ENCODE assay signal across 1 cellular context in genomic region chr15:48975713-48976419, GRCh38.
TF ChIP-seq lines count a peak whose summit lies in the region.

No MANE protein-coding gene starts in this region.

TF ChIP-seq in GM12878, 131 proteins besides CTCF, POLR2A, EP300 and RAD21 (continued from another document):
- TF ChIP-seq NKRF (conservative IDR thresholded peaks at IDR 0.05), result no peak
- TF ChIP-seq NR2C1 (IDR thresholded peaks at IDR 0.05), result no peak
- TF ChIP-seq ZBTB11 (CRISPR knock-in tag; IDR thresholded peaks at IDR 0.05), result no peak
- no peak for TF ChIP-seq ZBTB4 (CRISPR knock-in tag; IDR thresholded peaks at IDR 0.05)
- no peak for TF ChIP-seq TAF1 (IDR thresholded peaks at IDR 0.05; ENCODE audit: borderline replicate concordance, low read depth, low read length)
- no peak for TF ChIP-seq SMAD1 (IDR thresholded peaks at IDR 0.05; ENCODE audit: low read depth, partially characterized antibody)
- TF ChIP-seq TARDBP (IDR thresholded peaks at IDR 0.05; ENCODE audit: borderline replicate concordance), result no peak
- TF ChIP-seq TCF3 (IDR thresholded peaks at IDR 0.05; ENCODE audit: borderline replicate concordance, insufficient read depth, low read depth, low read length), result no peak
- TF ChIP-seq KLF5 (IDR thresholded peaks at IDR 0.05; ENCODE audit: partially characterized antibody), result peak; percentile 33
- TF ChIP-seq SKIL (IDR thresholded peaks at IDR 0.05; ENCODE audit: low read depth, poor library complexity, severe bottlenecking), result no peak
- TF ChIP-seq SMC3 (IDR thresholded peaks at IDR 0.05; ENCODE audit: borderline replicate concordance, low read length), result peak; percentile 53
- no peak for TF ChIP-seq ETV6 (conservative IDR thresholded peaks at IDR 0.05 in 1 of 2, IDR thresholded peaks at IDR 0.05 in 1 of 2; ENCODE audit: borderline replicate concordance in 1 of 2, low read depth in 1 of 2)
- peak; percentile 97 for TF ChIP-seq SMARCA5 (IDR thresholded peaks at IDR 0.05)
- no peak for TF ChIP-seq ESRRA (IDR thresholded peaks at IDR 0.05; ENCODE audit: low read length)
- TF ChIP-seq RUNX3 (IDR thresholded peaks at IDR 0.05; ENCODE audit: low read length), result peak; percentile 46
- TF ChIP-seq ZNF207 (IDR thresholded peaks at IDR 0.05; ENCODE audit: borderline replicate concordance), result 0 out of 2 replicates have a peak, but pooled peaks have one; percentile 59
- no peak for TF ChIP-seq ZBED1 (IDR thresholded peaks at IDR 0.05; ENCODE audit: borderline replicate concordance)
- TF ChIP-seq CREM (IDR thresholded peaks at IDR 0.05; ENCODE audit: low read depth), result no peak
- peak; percentile 72 for TF ChIP-seq ZNF687 (IDR thresholded peaks at IDR 0.05)
- no peak for TF ChIP-seq SIN3A (IDR thresholded peaks at IDR 0.05; ENCODE audit: low read depth, low read length)
- TF ChIP-seq ATF7 (IDR thresholded peaks at IDR 0.05; ENCODE audit: low read depth), result no peak
- peak; percentile 64 for TF ChIP-seq ZNF24 (IDR thresholded peaks at IDR 0.05)
- TF ChIP-seq ZNF274 (IDR thresholded peaks at IDR 0.05; ENCODE audit: insufficient read depth, insufficient read length), result no peak
- peak; percentile 43 for TF ChIP-seq DPF2 (IDR thresholded peaks at IDR 0.05)
- no peak for TF ChIP-seq ASH2L (IDR thresholded peaks at IDR 0.05; ENCODE audit: borderline replicate concordance, low read depth)
- 0 out of 2 replicates have a peak, but pooled peaks have one; percentile 34 for TF ChIP-seq BACH1 (IDR thresholded peaks at IDR 0.05; ENCODE audit: borderline replicate concordance)
- no peak for TF ChIP-seq EZH2 (IDR thresholded peaks at IDR 0.05; ENCODE audit: borderline replicate concordance, control insufficient read depth, low read depth, low read length)
- peak; percentile 66; the same call in 1 of the 2 replicates for TF ChIP-seq ZSCAN29 (IDR thresholded peaks at IDR 0.05)
- peak in 1 of 2 experiments; percentile 59; a peak in 2 of 4 replicates for TF ChIP-seq BHLHE40 (IDR thresholded peaks at IDR 0.05; ENCODE audit: borderline replicate concordance in 1 of 2, low read depth in 2 of 2, low read length in 1 of 2)
- 0 out of 2 replicates have a peak, but pooled peaks have one; percentile 27 for TF ChIP-seq MAX (IDR thresholded peaks at IDR 0.05; ENCODE audit: low read depth, low read length)
- TF ChIP-seq MXI1 (IDR thresholded peaks at IDR 0.05; ENCODE audit: low read depth, low read length), result no peak
- TF ChIP-seq MEF2A (IDR thresholded peaks at IDR 0.05; ENCODE audit: insufficient read depth, low read depth, low read length), result no peak
- TF ChIP-seq CHD2 (IDR thresholded peaks at IDR 0.05; ENCODE audit: borderline replicate concordance, low read depth, low read length), result 0 out of 2 replicates have a peak, but pooled peaks have one; percentile 47
- TF ChIP-seq YY1 (IDR thresholded peaks at IDR 0.05; ENCODE audit: low read depth, low read length), result peak; percentile 77
- TF ChIP-seq CBX5 (IDR thresholded peaks at IDR 0.05; ENCODE audit: low read depth), result no peak; the same call in 1 of the 2 replicates
- TF ChIP-seq NR2F1 (conservative IDR thresholded peaks at IDR 0.05), result 0 out of 2 replicates have a peak, but pooled peaks have one; percentile 29
- TF ChIP-seq GATAD2B (conservative IDR thresholded peaks at IDR 0.05; ENCODE audit: low read depth), result peak; percentile 80
- TF ChIP-seq LARP7 (IDR thresholded peaks at IDR 0.05), result peak; percentile 89
- no peak for TF ChIP-seq ZNF384 (IDR thresholded peaks at IDR 0.05; ENCODE audit: borderline replicate concordance, low read depth, low read length)
- TF ChIP-seq E4F1 (IDR thresholded peaks at IDR 0.05; ENCODE audit: borderline replicate concordance, partially characterized antibody), result no peak
- no peak for TF ChIP-seq ZBTB33 (IDR thresholded peaks at IDR 0.05)
- no peak for TF ChIP-seq SMAD5 (IDR thresholded peaks at IDR 0.05; ENCODE audit: low read depth)
- no peak for TF ChIP-seq CREB1 (IDR thresholded peaks at IDR 0.05; ENCODE audit: low read depth)
- TF ChIP-seq RELA (IDR thresholded peaks at IDR 0.05; ENCODE audit: borderline replicate concordance, partially characterized antibody), result peak; percentile 52
- no peak for TF ChIP-seq GABPA (IDR thresholded peaks at IDR 0.05; ENCODE audit: low read depth)
